ENCODE assay signal across 18 cellular contexts in the genomic region with DNA sequence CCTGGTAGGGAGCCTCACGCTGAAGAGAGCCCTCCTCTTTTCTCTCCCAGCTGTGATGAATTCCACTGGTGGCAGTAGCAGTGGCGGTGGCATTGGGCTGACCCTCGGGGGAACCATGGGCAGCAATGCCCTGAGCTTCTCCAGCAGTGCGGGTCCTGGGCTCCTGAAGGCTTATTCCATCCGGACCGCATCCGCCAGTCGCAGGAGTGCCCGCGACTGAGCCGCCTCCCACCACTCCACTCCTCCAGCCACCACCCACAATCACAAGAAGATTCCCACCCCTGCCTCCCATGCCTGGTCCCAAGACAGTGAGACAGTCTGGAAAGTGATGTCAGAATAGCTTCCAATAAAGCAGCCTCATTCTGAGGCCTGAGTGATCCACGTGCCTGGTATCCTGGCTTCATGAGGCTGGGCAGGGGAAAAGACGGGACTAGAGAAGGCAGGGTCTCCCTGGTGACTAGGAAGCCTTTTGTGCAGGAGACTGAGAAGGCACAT. TPM values are rescaled to one million over a fixed set of nuclear protein-coding genes. Genes with fewer than 3 reads are reported as not detected.
A peak's percentile ranks its signal among the peaks of the same experiment; 100 is the strongest.
DNase-seq lines count a peak whose midpoint lies in the region; ATAC-seq and TF ChIP-seq lines count a peak whose summit lies in the region.
"Had no signal": no experiment of that assay in that cellular context is flagged by ENCODE, and none has a peak within 500 bp of the region (broad histone marks: within the 10 kb centered on the region; RNA-seq: fewer than 3 reads in every experiment).

No MANE protein-coding gene starts in this region.

- no peak overlapping the region for H2BK5ac ChIP-seq in neuronal stem cell (ENCODE audit: low read length)

- H3K79me1 ChIP-seq in neuronal stem cell (ENCODE audit: low read depth, low read length): no peaks in the 10 kb centered on the region

- H3K4me1 ChIP-seq in neuronal stem cell (ENCODE audit: control insufficient read depth in 2 of 2, insufficient read depth in 1 of 2, low read depth in 1 of 2, low read length in 2 of 2) (peaks cover 0 to 4% of the 10 kb centered on the region in 2 donors), upper lobe of left lung (peaks cover 10 to 40% (median 20%) of the 10 kb centered on the region in 4 donors), left ventricle myocardium inferior (peaks cover 40% of the 10 kb centered on the region)

- peak overlapping the region; percentile 84 for H2BK15ac ChIP-seq in neuronal stem cell (ENCODE audit: low read length)

- no peaks in the 10 kb centered on the region for H3K36me3 ChIP-seq in neuronal stem cell (replicated peaks in 1 of 2; ENCODE audit: control insufficient read depth in 2 of 2, insufficient read depth in 2 of 2, low read length in 2 of 2)
- H3K36me3 ChIP-seq in upper lobe of left lung: peaks cover 0 to 15% (median 3%) of the 10 kb centered on the region in 4 donors
- H3K36me3 ChIP-seq in left ventricle myocardium inferior: no peaks in the 10 kb centered on the region
- H3K36me3 ChIP-seq: vagina had no signal

- H3K4me2 ChIP-seq in neuronal stem cell (ENCODE audit: insufficient read depth, low read length, poor library complexity, severe bottlenecking): no peak overlapping the region

- H3K27me3 ChIP-seq in neuronal stem cell (ENCODE audit: control insufficient read depth in 3 of 3, insufficient read depth in 3 of 3, low read depth in 1 of 3, low read length in 3 of 3) (peaks cover 0 to 52% (median 26%) of the 10 kb centered on the region in 3 experiments), upper lobe of left lung (peaks cover 0 to 5% (median 2%) of the 10 kb centered on the region in 4 donors), left ventricle myocardium inferior (ENCODE audit: low read depth) (peaks cover 52% of the 10 kb centered on the region)
- H3K27me3 ChIP-seq: vagina had no signal

- H2BK120ac ChIP-seq in neuronal stem cell (ENCODE audit: low read depth, low read length): no peak overlapping the region

- H4K8ac ChIP-seq in neuronal stem cell (ENCODE audit: low read depth, low read length): no peak overlapping the region

- no peak overlapping the region for H2AK5ac ChIP-seq in neuronal stem cell (ENCODE audit: low read depth, low read length)

- no peak overlapping the region for H2AFZ ChIP-seq in neuronal stem cell (ENCODE audit: low read length)

- H3K14ac ChIP-seq in neuronal stem cell (ENCODE audit: low read length): no peak overlapping the region

- intact Hi-C loops in left ventricle myocardium inferior (cut with micrococcal nuclease): no loop called here

- DNase-seq in activated effector memory CD4-positive, alpha-beta T cell treated with anti-CD3 and anti-CD28 coated beads, Interleukin-2, amount 50 U/mL, for 16 hours: peak; percentile 34
- DNase-seq in activated effector memory CD4-positive, alpha-beta T cell treated with Interleukin-2 at 50 U/mL for 16 hours: no peak
- no peak for DNase-seq in coronary artery (ENCODE audit: low spot score)
- no peak for DNase-seq in neuronal stem cell (ENCODE audit: low spot score)
- DNase-seq in upper lobe of left lung: no peak
- no peak for DNase-seq in activated CD4-positive, CD25-positive, alpha-beta regulatory T cell treated with anti-CD3 and anti-CD28 coated beads, Interleukin-2, amount 50 U/mL, for 72 hours
- DNase-seq in DMS114 treated with DMSO at 0.1 percent for 48 hours (lab: John Stamatoyannopoulos, UW; ENCODE audit: unreplicated experiment): no peak
- DNase-seq in left ventricle myocardium inferior: no peak
- DNase-seq: naive thymus-derived CD4-positive, alpha-beta T cell; NCI-H1105; NCI-H2227 treated with DMSO at 0.1 percent for 48 hours; stimulated activated CD4-positive, alpha-beta T cell treated with anti-CD3 and anti-CD28 coated beads, Interleukin-2, amount 100 ng/mL, for 48 hours had no signal

- no CpG with 5 or more reads among the region's 13 CpGs for WGBS in neuronal stem cell (ENCODE audit: extremely low coverage in 2 of 2, insufficient read length in 2 of 2, insufficient replicate concordance in 1 of 2), 2 donors
- WGBS in upper lobe of left lung, 2 donors: 59 to 86% methylated on average over 3 to 13 of the region's 13 CpGs

- no peak for TF ChIP-seq EP300 in upper lobe of left lung (IDR thresholded peaks at IDR 0.05)

- peak overlapping the region; percentile 13 for H3K9ac ChIP-seq in neuronal stem cell (ENCODE audit: low read depth, low read length, poor library complexity)

- no peak overlapping the region for H3K4me3 ChIP-seq in coronary artery
- H3K4me3 ChIP-seq in neuronal stem cell (ENCODE audit: low read length in 2 of 2): no peak overlapping the region
- H3K4me3 ChIP-seq in upper lobe of left lung: no peak overlapping the region
- no peak overlapping the region for H3K4me3 ChIP-seq in left ventricle myocardium inferior
- H3K4me3 ChIP-seq: SK-N-MC, vagina had no signal

- H2BK12ac ChIP-seq in neuronal stem cell (ENCODE audit: low read length): no peak overlapping the region

- H3K4ac ChIP-seq in neuronal stem cell (ENCODE audit: low read length): no peak overlapping the region

- no peak overlapping the region for H3K18ac ChIP-seq in neuronal stem cell (ENCODE audit: low read length)

- H4K91ac ChIP-seq in neuronal stem cell (ENCODE audit: low read depth, low read length, poor library complexity): no peak overlapping the region

- H3K27ac ChIP-seq in coronary artery (peak overlapping the region; percentile 78 to 84), neuronal stem cell (replicated peaks; ENCODE audit: low read length) (no peak overlapping the region), upper lobe of left lung (peak overlapping the region; percentile 17 to 71 (median 58)), left ventricle myocardium inferior (replicated peaks) (no peak overlapping the region)
- H3K27ac ChIP-seq: SK-N-MC, vagina, VCaP had no signal

- no peaks in the 10 kb centered on the region for H3K9me3 ChIP-seq in neuronal stem cell (replicated peaks in 1 of 2; ENCODE audit: control insufficient read depth in 2 of 2, insufficient read depth in 1 of 2, low read depth in 1 of 2, low read length in 2 of 2)
- no peaks in the 10 kb centered on the region for H3K9me3 ChIP-seq in upper lobe of left lung
- H3K9me3 ChIP-seq in left ventricle myocardium inferior (replicated peaks): no peaks in the 10 kb centered on the region
- H3K9me3 ChIP-seq: vagina had no signal

- TF ChIP-seq CTCF in coronary artery (IDR thresholded peaks at IDR 0.05) (no peak), upper lobe of left lung (IDR thresholded peaks at IDR 0.05) (no peak), left ventricle myocardium inferior (IDR thresholded peaks at IDR 0.05; ENCODE audit: borderline replicate concordance) (no peak)

- no peak for ATAC-seq in upper lobe of left lung (ENCODE audit: low FRiP score in 2 of 2)
- ATAC-seq: naive thymus-derived CD4-positive, alpha-beta T cell had no signal

- peak in 1 of 4 donors; percentile 19 for TF ChIP-seq POLR2A in upper lobe of left lung (IDR thresholded peaks at IDR 0.05)

- H3K23ac ChIP-seq in neuronal stem cell (ENCODE audit: low read depth, low read length, poor library complexity): peak overlapping the region; percentile 57

RNA-seq across cellular contexts. Expression of a gene that starts 15.5 kb away (rescaled TPM):
- 0.24 TPM for polyA plus RNA-seq in neuronal stem cell (2013, experiment 1 of 2)
- polyA plus RNA-seq in neuronal stem cell (2013, experiment 2 of 2): 0.18 TPM
- 1,000 to 10,000 TPM in 2 of 6 donors, 100 to 1,000 TPM in 4; 247 to 1,279 (median 821) TPM for total RNA-seq in upper lobe of left lung
- not detected for total RNA-seq in left ventricle myocardium inferior
- total RNA-seq: G401 had no signal
- polyA plus RNA-seq: naive thymus-derived CD4-positive, alpha-beta T cell had no signal

RNA-seq across cellular contexts. Expression of a gene that starts 25.9 kb away (rescaled TPM):
- 0.06 TPM for polyA plus RNA-seq in neuronal stem cell (2013, experiment 1 of 2)
- polyA plus RNA-seq in neuronal stem cell (2013, experiment 2 of 2): 0.08 TPM
- total RNA-seq in upper lobe of left lung (1 to 10 TPM in 2 of 6 donors, under 1 TPM in 2, not detected in 2; 0.30 to 1.5 (median 0.93) TPM), left ventricle myocardium inferior (not detected)
- total RNA-seq: G401, right cardiac atrium, vagina had no signal
- polyA plus RNA-seq: keratinocyte; naive thymus-derived CD4-positive, alpha-beta T cell; right cardiac atrium had no signal

RNA-seq across cellular contexts. Expression of a gene that starts 42.7 kb away (rescaled TPM):
- polyA plus RNA-seq in neuronal stem cell (2013, experiment 1 of 2): 0.03 TPM
- not detected for polyA plus RNA-seq in neuronal stem cell (2013, experiment 2 of 2)
- total RNA-seq in upper lobe of left lung: 1 to 10 TPM in 1 of 6 donors, under 1 TPM in 3, not detected in 2; 0.39 to 1.4 (median 0.52) TPM
- total RNA-seq in left ventricle myocardium inferior: not detected
- total RNA-seq: G401, right cardiac atrium, vagina had no signal
- polyA plus RNA-seq: naive thymus-derived CD4-positive, alpha-beta T cell; right cardiac atrium had no signal

RNA-seq across cellular contexts. Expression of a gene that starts 56.8 kb away (rescaled TPM):
- 0.07 TPM for polyA plus RNA-seq in neuronal stem cell (2013, experiment 1 of 2)
- polyA plus RNA-seq in neuronal stem cell (2013, experiment 2 of 2): 0.07 TPM
- total RNA-seq in upper lobe of left lung (10 to 100 TPM in 2 of 6 donors, 1 to 10 TPM in 4; 2.1 to 15.2 (median 6.6) TPM), left ventricle myocardium inferior (not detected)
- polyA plus RNA-seq: naive thymus-derived CD4-positive, alpha-beta T cell had no signal

Comparison
In these comparisons a context has a peak if more than half of its experiments do, and no peak if none do; other contexts are left out.
1. H3K27ac ChIP-seq: peak in coronary artery (2 of 2) and upper lobe of left lung (4 of 4); none in neuronal stem cell (single experiment) and left ventricle myocardium inferior (single experiment).
2. RNA of a gene that starts 15.5 kb away (total RNA-seq): 247 to 1,279 TPM in upper lobe of left lung; not detected in left ventricle myocardium inferior (single experiment); every median in the first group is over 100 times any median in the second.